ENCODE assay signal across 21 cellular contexts in genomic region chr2:120710256-120710655, GRCh38. TPM values are rescaled to one million over a fixed set of nuclear protein-coding genes. Genes with fewer than 3 reads are reported as not detected.
A peak's percentile ranks its signal among the peaks of the same experiment; 100 is the strongest.
DNase-seq lines count a peak whose midpoint lies in the region; ATAC-seq and TF ChIP-seq lines count a peak whose summit lies in the region.
"Had no signal": no experiment of that assay in that cellular context is flagged by ENCODE, and none has a peak within 500 bp of the region (broad histone marks: within the 10 kb centered on the region; RNA-seq: fewer than 3 reads in every experiment).

No MANE protein-coding gene starts in this region.

- H3K9ac ChIP-seq in mesendoderm (ENCODE audit: low read length): no peak overlapping the region

- H3K27ac ChIP-seq in SJCRH30: no peak overlapping the region
- no peak overlapping the region for H3K27ac ChIP-seq in mesendoderm (ENCODE audit: low read depth, low read length)
- H3K27ac ChIP-seq: gastrocnemius medialis, suprapubic skin had no signal

- no peak overlapping the region for H3K23ac ChIP-seq in mesendoderm (ENCODE audit: low read length)

- H3K36me3 Mint-ChIP-seq in CD14-positive monocyte: no peaks in the 10 kb centered on the region
- no peaks in the 10 kb centered on the region for H3K36me3 Mint-ChIP-seq in activated CD8-positive, alpha-beta T cell treated with anti-CD3 and anti-CD28 coated beads for 36 hours (ENCODE audit: low read depth)
- H3K36me3 Mint-ChIP-seq: activated CD4-positive, alpha-beta memory T cell treated with anti-CD3 and anti-CD28 coated beads for 36 hours had no signal

- H4K5ac ChIP-seq in mesendoderm (ENCODE audit: low read length): no peak overlapping the region

- no peak overlapping the region for H4K8ac ChIP-seq in mesendoderm (ENCODE audit: low read depth, low read length)

- H2BK5ac ChIP-seq in mesendoderm (ENCODE audit: low read length): no peak overlapping the region

- POLR2A ChIA-PET in HEK293T (lab: Yijun Ruan, JAX): no interaction called here
- POLR2A ChIA-PET in activated CD8-positive, alpha-beta T cell treated with anti-CD3 and anti-CD28 coated beads for 36 hours (lab: Charles Lee): no interaction called here

- intact Hi-C loops in CD14-positive monocyte (cut with micrococcal nuclease): no loop called here
- intact Hi-C loops in activated CD8-positive, alpha-beta T cell treated with anti-CD3 and anti-CD28 coated beads for 36 hours (cut with micrococcal nuclease): no loop called here

- H3K9me3 Mint-ChIP-seq in CD14-positive monocyte: peaks cover 0 to 2% (median 0%) of the 10 kb centered on the region in 7 donors
- H3K9me3 Mint-ChIP-seq in activated CD8-positive, alpha-beta T cell treated with anti-CD3 and anti-CD28 coated beads for 36 hours: no peaks in the 10 kb centered on the region
- H3K9me3 Mint-ChIP-seq: activated CD4-positive, alpha-beta memory T cell treated with anti-CD3 and anti-CD28 coated beads for 36 hours; central memory CD8-positive, alpha-beta T cell had no signal

- peak overlapping the region in 1 of 7 donors; percentile 51 for H3K27ac Mint-ChIP-seq in CD14-positive monocyte
- H3K27ac Mint-ChIP-seq in activated CD8-positive, alpha-beta T cell treated with anti-CD3 and anti-CD28 coated beads for 36 hours: no peak overlapping the region
- H3K27ac Mint-ChIP-seq: activated CD4-positive, alpha-beta memory T cell treated with anti-CD3 and anti-CD28 coated beads for 36 hours had no signal

- peaks cover 3 to 10% (median 4%) of the 10 kb centered on the region in 3 donors for H3K27me3 Mint-ChIP-seq in CD14-positive monocyte (ENCODE audit: low read depth in 3 of 3)
- peaks cover 2% of the 10 kb centered on the region for H3K27me3 Mint-ChIP-seq in activated CD8-positive, alpha-beta T cell treated with anti-CD3 and anti-CD28 coated beads for 36 hours

- no peaks in the 10 kb centered on the region for H3K36me3 ChIP-seq in SJCRH30
- H3K36me3 ChIP-seq in mesendoderm (ENCODE audit: control insufficient read depth, insufficient read depth, low read length): no peaks in the 10 kb centered on the region
- H3K36me3 ChIP-seq: gastrocnemius medialis, suprapubic skin had no signal

- no peak overlapping the region for H2BK120ac ChIP-seq in mesendoderm (ENCODE audit: low read depth, low read length)

- H3K79me2 ChIP-seq in mesendoderm (ENCODE audit: control insufficient read depth, insufficient read depth, low read length): no peaks in the 10 kb centered on the region

- H2BK15ac ChIP-seq in mesendoderm (replicated peaks; ENCODE audit: low read depth): no peak overlapping the region

- H3K56ac ChIP-seq in mesendoderm (ENCODE audit: low read length): peak overlapping the region; percentile 2

- H3K4me2 ChIP-seq in mesendoderm (ENCODE audit: low read length): no peak overlapping the region

- CTCF ChIA-PET in HEK293T (lab: Yijun Ruan, JAX): interaction anchor here (0.7 kb wide), 1 partner anchor 169 kb away, joined by 3 read pairs; no protein-coding TSS in a partner anchor
- CTCF ChIA-PET in activated CD8-positive, alpha-beta T cell treated with anti-CD3 and anti-CD28 coated beads for 36 hours (lab: Charles Lee): no interaction called here

- H3K9me3 ChIP-seq in SJCRH30 (replicated peaks): no peaks in the 10 kb centered on the region
- H3K9me3 ChIP-seq: gastrocnemius medialis, mucosa of descending colon, suprapubic skin had no signal

- no peak overlapping the region for H3K4me3 Mint-ChIP-seq in CD14-positive monocyte
- H3K4me3 Mint-ChIP-seq in activated CD8-positive, alpha-beta T cell treated with anti-CD3 and anti-CD28 coated beads for 36 hours: no peak overlapping the region
- H3K4me3 Mint-ChIP-seq: activated CD4-positive, alpha-beta memory T cell treated with anti-CD3 and anti-CD28 coated beads for 36 hours; central memory CD8-positive, alpha-beta T cell had no signal

- peak; percentile 25 for DNase-seq in CD14-positive monocyte (ENCODE audit: low spot score)
- DNase-seq in SJCRH30: peak; percentile 51 to 61
- peak; percentile 74 for DNase-seq in fibroblast of mammary gland (ENCODE audit: low read depth)
- no peak for DNase-seq in mesendoderm
- no peak for DNase-seq in HEK293T (ENCODE audit: extremely low spot score)
- DNase-seq in activated CD8-positive, alpha-beta T cell treated with anti-CD3 and anti-CD28 coated beads for 36 hours: no peak
- no peak for DNase-seq in cerebellar cortex (ENCODE audit: low spot score)
- DNase-seq: activated CD4-positive, alpha-beta memory T cell treated with anti-CD3 and anti-CD28 coated beads for 36 hours; COR-L47; GOT3; kidney; mucosa of descending colon; NCI-H2081; occipital lobe; stimulated activated CD4-positive, alpha-beta T cell treated with anti-CD3 and anti-CD28 coated beads, Interleukin-4, amount 100 ng/mL, for 24 hours; stimulated activated CD8-positive, alpha-beta memory T cell treated with anti-CD3 and anti-CD28 coated beads, Interleukin-4, amount 100 ng/mL, for 48 hours; SW 1271 had no signal

- no peaks in the 10 kb centered on the region for H3K4me1 Mint-ChIP-seq in CD14-positive monocyte
- no peaks in the 10 kb centered on the region for H3K4me1 Mint-ChIP-seq in activated CD8-positive, alpha-beta T cell treated with anti-CD3 and anti-CD28 coated beads for 36 hours (ENCODE audit: low read depth)
- H3K4me1 Mint-ChIP-seq: central memory CD8-positive, alpha-beta T cell had no signal

- no peak overlapping the region for H3K4me3 ChIP-seq in SJCRH30
- H3K4me3 ChIP-seq in fibroblast of mammary gland (ENCODE audit: control insufficient read depth, low read depth, low read length): no peak overlapping the region
- H3K4me3 ChIP-seq in mesendoderm (ENCODE audit: low read length): no peak overlapping the region
- H3K4me3 ChIP-seq: gastrocnemius medialis, mucosa of descending colon, suprapubic skin had no signal

- H3K4ac ChIP-seq in mesendoderm (ENCODE audit: low read depth, low read length): no peak overlapping the region

- no peaks in the 10 kb centered on the region for H3K79me1 ChIP-seq in mesendoderm (ENCODE audit: low read length)

- no CpG with 5 or more reads among the region's 16 CpGs for WGBS in mesendoderm (ENCODE audit: extremely low coverage, insufficient coverage, low lambda C conversion rate)

- TF ChIP-seq CTCF in CD14-positive monocyte (IDR thresholded peaks at IDR 0.05) (no peak), fibroblast of mammary gland (conservative IDR thresholded peaks at IDR 0.05; ENCODE audit: control insufficient read depth, insufficient read depth, low read depth, low read length) (no peak)
- no peak for TF ChIP-seq CTCF in activated CD8-positive, alpha-beta T cell treated with anti-CD3 and anti-CD28 coated beads for 36 hours (IDR thresholded peaks at IDR 0.05)

- H3K27me3 ChIP-seq in SJCRH30: no peaks in the 10 kb centered on the region
- no peaks in the 10 kb centered on the region for H3K27me3 ChIP-seq in mesendoderm (ENCODE audit: insufficient read depth, low read length, poor library complexity)
- H3K27me3 ChIP-seq: gastrocnemius medialis, suprapubic skin had no signal

- no peak overlapping the region for H3K18ac ChIP-seq in mesendoderm (ENCODE audit: low read length)

- ATAC-seq in activated CD8-positive, alpha-beta T cell treated with anti-CD3 and anti-CD28 coated beads for 36 hours: no peak
- ATAC-seq in HG02610 (IDR thresholded peaks at IDR 0.05; ENCODE audit: unreplicated experiment): no peak
- ATAC-seq: mucosa of descending colon had no signal

- H2AK5ac ChIP-seq in mesendoderm (ENCODE audit: low read length): no peak overlapping the region

- peaks cover 10% of the 10 kb centered on the region; the same call in 1 of the 2 replicates for H3K4me1 ChIP-seq in SJCRH30
- peaks cover 11% of the 10 kb centered on the region for H3K4me1 ChIP-seq in mesendoderm (ENCODE audit: control insufficient read depth, low read depth, low read length)
- H3K4me1 ChIP-seq: gastrocnemius medialis had no signal

TF ChIP-seq in HEK293T, 16 proteins besides CTCF, POLR2A, EP300 and RAD21:
- TF ChIP-seq TARDBP (IDR thresholded peaks at IDR 0.05): no peak
- TF ChIP-seq BHLHE40 (IDR thresholded peaks at IDR 0.05; ENCODE audit: borderline replicate concordance): no peak
- no peak for TF ChIP-seq FOXK2 (IDR thresholded peaks at IDR 0.05)
- TF ChIP-seq ELF4 (IDR thresholded peaks at IDR 0.05): no peak
- no peak for TF ChIP-seq ARNT (IDR thresholded peaks at IDR 0.05)
- no peak for TF ChIP-seq SUZ12 (IDR thresholded peaks at IDR 0.05)
- TF ChIP-seq ZNF384 (IDR thresholded peaks at IDR 0.05): no peak
- TF ChIP-seq LEF1 (IDR thresholded peaks at IDR 0.05; ENCODE audit: borderline replicate concordance): no peak
- TF ChIP-seq HDGF (IDR thresholded peaks at IDR 0.05; ENCODE audit: borderline replicate concordance): no peak
- no peak for TF ChIP-seq CTBP1 (IDR thresholded peaks at IDR 0.05; ENCODE audit: borderline replicate concordance)
- no peak for TF ChIP-seq FOXM1 (IDR thresholded peaks at IDR 0.05; ENCODE audit: borderline replicate concordance)
- no peak for TF ChIP-seq L3MBTL2 (conservative IDR thresholded peaks at IDR 0.05)
- TF ChIP-seq SP1 (IDR thresholded peaks at IDR 0.05): no peak
- no peak for TF ChIP-seq NFRKB (IDR thresholded peaks at IDR 0.05)
- no peak for TF ChIP-seq PKNOX1 (IDR thresholded peaks at IDR 0.05)
- no peak for TF ChIP-seq FOXA1 (IDR thresholded peaks at IDR 0.05)
TF ChIP-seq in HEK293T: peak in this region for 0.

RNA-seq across cellular contexts. Expression of gene GLI2, which starts 25.4 kb away (rescaled TPM):
- polyA plus RNA-seq in CD14-positive monocyte: not detected
- 13.0 and 18.4 TPM in 2 replicates for total RNA-seq in SJCRH30 (2014; rRNA removed; shearing (Covaris generic))
- polyA plus RNA-seq in mesendoderm (2013, experiment 1 of 2): 23.2 TPM
- 23.4 TPM for polyA plus RNA-seq in mesendoderm (2013, experiment 2 of 2)
- total RNA-seq in activated CD8-positive, alpha-beta T cell treated with anti-CD3 and anti-CD28 coated beads for 36 hours: not detected
- total RNA-seq: activated CD4-positive, alpha-beta memory T cell treated with anti-CD3 and anti-CD28 coated beads for 36 hours had no signal

Comparison
In these comparisons a context has a peak if more than half of its experiments do, and no peak if none do; other contexts are left out.
1. DNase-seq: peak in CD14-positive monocyte (single experiment), SJCRH30 (2 of 2) and fibroblast of mammary gland (single experiment); none in mesendoderm (single experiment), HEK293T (single experiment), activated CD8-positive, alpha-beta T cell treated with anti-CD3 and anti-CD28 coated beads for 36 hours (single experiment) and cerebellar cortex (single experiment).
2. RNA of gene GLI2, which starts 25.4 kb away (total RNA-seq): 13.0 to 18.4 TPM in SJCRH30; not detected in activated CD8-positive, alpha-beta T cell treated with anti-CD3 and anti-CD28 coated beads for 36 hours; every median in the first group is over 10 times any median in the second.